ENCODE assay signal across 2 cellular contexts in genomic region chr19:17423429-17424208, GRCh38.
TF ChIP-seq lines count a peak whose summit lies in the region.

No MANE protein-coding gene starts in this region.

TF ChIP-seq in HEK293, 187 proteins besides CTCF, POLR2A, EP300 and RAD21:
- TF ChIP-seq ZNF302 (tag by site-specific recombination; IDR thresholded peaks at IDR 0.05; ENCODE audit: low read depth) (no peak), ZNF423 (tag by site-specific recombination; IDR thresholded peaks at IDR 0.05) (no peak), ZSCAN30 (tag by site-specific recombination; IDR thresholded peaks at IDR 0.05) (no peak), ZNF549 (tag by site-specific recombination; IDR thresholded peaks at IDR 0.05) (no peak), KLF1 (tag by site-specific recombination; IDR thresholded peaks at IDR 0.05) (0 out of 2 replicates have a peak, but pooled peaks have one; percentile 22), ZNF132 (tag by site-specific recombination; IDR thresholded peaks at IDR 0.05; ENCODE audit: borderline replicate concordance) (no peak), SP2 (tag by site-specific recombination; IDR thresholded peaks at IDR 0.05) (peak; percentile 42; the same call in 1 of the 2 replicates), EGR2 (tag by site-specific recombination; IDR thresholded peaks at IDR 0.05; ENCODE audit: low read depth) (peak; percentile 51; the same call in 1 of the 2 replicates), ZFHX2 (tag by site-specific recombination; conservative IDR thresholded peaks at IDR 0.05) (peak; percentile 58), ZBTB48 (tag by site-specific recombination; IDR thresholded peaks at IDR 0.05) (no peak), KLF8 (tag by site-specific recombination; IDR thresholded peaks at IDR 0.05) (peak; percentile 28; the same call in 1 of the 2 replicates), ZNF341 (tag by site-specific recombination; IDR thresholded peaks at IDR 0.05; ENCODE audit: low read depth) (peak; percentile 91)

TF ChIP-seq in HepG2, 621 proteins besides CTCF, POLR2A, EP300 and RAD21:
- TF ChIP-seq ZNF329 (CRISPR knock-in tag; IDR thresholded peaks at IDR 0.05; ENCODE audit: low read depth) (no peak), RBFOX2 (IDR thresholded peaks at IDR 0.05; ENCODE audit: low read depth, low read length) (0 out of 2 replicates have a peak, but pooled peaks have one; percentile 29)
